ENCODE assay signal across 10 cellular contexts in the genomic region with DNA sequence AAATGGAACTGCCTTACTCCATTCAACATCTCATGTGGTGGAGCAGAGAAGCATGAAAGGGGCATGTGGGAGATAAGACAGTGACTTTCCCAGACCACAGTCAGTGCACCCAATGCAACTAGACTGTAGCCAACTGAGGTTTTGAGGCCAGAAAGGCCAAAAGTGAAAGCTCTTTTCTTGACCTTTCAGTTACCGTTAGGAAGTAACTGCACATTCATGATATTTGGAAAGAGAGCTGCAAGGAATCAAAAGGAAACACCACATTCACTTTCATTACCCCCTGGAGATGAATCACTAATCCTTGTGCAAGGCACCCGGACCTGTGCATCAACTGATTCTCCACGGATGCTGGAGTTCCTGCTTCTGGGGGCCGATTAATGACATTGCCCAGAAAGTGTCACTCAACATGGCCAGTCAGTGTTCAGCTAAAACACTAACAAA.
DNase-seq lines count a peak whose midpoint lies in the region; ATAC-seq and TF ChIP-seq lines count a peak whose summit lies in the region.
"Had no signal": no experiment of that assay in that cellular context is flagged by ENCODE, and none has a peak within 500 bp of the region (broad histone marks: within the 10 kb centered on the region; RNA-seq: fewer than 3 reads in every experiment).

No MANE protein-coding gene starts in this region.

- H3K4me1 Mint-ChIP-seq in natural killer cell: peaks cover 17 to 21% of the 10 kb centered on the region in 2 donors

- peak overlapping the region in 1 of 2 donors; percentile 34 for H3K27ac Mint-ChIP-seq in natural killer cell
- H3K27ac Mint-ChIP-seq: activated CD4-positive, alpha-beta memory T cell treated with anti-CD3 and anti-CD28 coated beads for 36 hours had no signal

- peaks cover 2% of the 10 kb centered on the region for H3K9me3 ChIP-seq in WERI-Rb-1 (ENCODE audit: severe bottlenecking)
- H3K9me3 ChIP-seq in gastroesophageal sphincter: no peaks in the 10 kb centered on the region

- no peaks in the 10 kb centered on the region for H3K36me3 ChIP-seq in WERI-Rb-1
- no peaks in the 10 kb centered on the region for H3K36me3 ChIP-seq in gastroesophageal sphincter

- H3K27me3 Mint-ChIP-seq in natural killer cell (ENCODE audit: low read depth in 2 of 2): peaks cover 0 to 8% of the 10 kb centered on the region in 2 donors
- H3K27me3 Mint-ChIP-seq: activated CD4-positive, alpha-beta memory T cell treated with anti-CD3 and anti-CD28 coated beads for 36 hours had no signal

- no peak overlapping the region for H3K27ac ChIP-seq in WERI-Rb-1
- no peak overlapping the region for H3K27ac ChIP-seq in gastroesophageal sphincter

- TF ChIP-seq POLR2A in gastroesophageal sphincter (IDR thresholded peaks at IDR 0.05): no peak

- no peaks in the 10 kb centered on the region for H3K36me3 Mint-ChIP-seq in natural killer cell
- H3K36me3 Mint-ChIP-seq: activated CD4-positive, alpha-beta memory T cell treated with anti-CD3 and anti-CD28 coated beads for 36 hours had no signal

- peaks cover 0 to 9% (median 0%) of the 10 kb centered on the region in 3 donors for H3K4me1 ChIP-seq in gastroesophageal sphincter

- ATAC-seq in GM18870 (IDR thresholded peaks at IDR 0.05; ENCODE audit: unreplicated experiment) (peak; percentile 62), HG02678 (IDR thresholded peaks at IDR 0.05; ENCODE audit: unreplicated experiment) (peak; percentile 63), natural killer cell (peak; percentile 49 to 70 (median 51)), gastroesophageal sphincter (no peak)

- H3K4me3 Mint-ChIP-seq in natural killer cell: peak overlapping the region; percentile 49
- H3K4me3 Mint-ChIP-seq: activated CD4-positive, alpha-beta memory T cell treated with anti-CD3 and anti-CD28 coated beads for 36 hours had no signal

- H3K4me3 ChIP-seq in WERI-Rb-1 (ENCODE audit: low read depth, low read length): no peak overlapping the region
- no peak overlapping the region for H3K4me3 ChIP-seq in gastroesophageal sphincter

- H3K9me3 Mint-ChIP-seq in natural killer cell: no peaks in the 10 kb centered on the region
- H3K9me3 Mint-ChIP-seq: activated CD4-positive, alpha-beta memory T cell treated with anti-CD3 and anti-CD28 coated beads for 36 hours had no signal

- DNase-seq in NOMO-1 treated with DMSO at 0.1 percent for 48 hours (lab: John Stamatoyannopoulos, UW; ENCODE audit: unreplicated experiment): peak; percentile 95
- no peak for DNase-seq in natural killer cell
- DNase-seq in WERI-Rb-1: no peak
- DNase-seq in activated gamma-delta T cell (lab: John Stamatoyannopoulos, UW): no peak
- no peak for DNase-seq in NCI-H226
- DNase-seq: activated CD4-positive, alpha-beta memory T cell treated with anti-CD3 and anti-CD28 coated beads for 36 hours; small intestine had no signal

- 36% methylated on average over 2 of the region's 4 CpGs; no CpG with 5 or more reads in 1 of the 2 donors for WGBS in gastroesophageal sphincter (ENCODE audit: low coverage in 1 of 2), 2 donors

- H3K27me3 ChIP-seq in WERI-Rb-1 (ENCODE audit: insufficient read depth, low read depth, severe bottlenecking) (no peaks in the 10 kb centered on the region), gastroesophageal sphincter (peaks cover 7% of the 10 kb centered on the region)

- TF ChIP-seq CTCF in natural killer cell (IDR thresholded peaks at IDR 0.05): no peak
- TF ChIP-seq CTCF in WERI-Rb-1 (IDR thresholded peaks at IDR 0.05; ENCODE audit: low read depth, low read length): no peak
- no peak for TF ChIP-seq CTCF in gastroesophageal sphincter (IDR thresholded peaks at IDR 0.05)

- intact Hi-C loops in natural killer cell (cut with micrococcal nuclease): loop anchor here (10.0 kb wide), 1 partner anchor 94 kb away; no protein-coding TSS in a partner anchor

- no peak for TF ChIP-seq EP300 in gastroesophageal sphincter (IDR thresholded peaks at IDR 0.05)
